In genomic region chr11:65834202-65834601, GRCh38 we compare ENCODE assay signal across 11 cellular contexts. TPM values are rescaled to one million over a fixed set of nuclear protein-coding genes. Genes with fewer than 3 reads are reported as not detected.
DNase-seq lines count a peak whose midpoint lies in the region; ATAC-seq and TF ChIP-seq lines count a peak whose summit lies in the region.
"Had no signal": no experiment of that assay in that cellular context is flagged by ENCODE, and none has a peak within 500 bp of the region (broad histone marks: within the 10 kb centered on the region; RNA-seq: fewer than 3 reads in every experiment).

No MANE protein-coding gene starts in this region.

- no peaks in the 10 kb centered on the region for H3K36me3 Mint-ChIP-seq in activated T-helper 2 cell treated with anti-CD3 and anti-CD28 coated beads, Interferon-gamma antibody, Interleukin-2, Interleukin-4, amounts not matched to agents 10 μg/mL and 5 μg/mL and 100 μg/mL, durations not matched to agents 14 hours and 24 hours and 36 hours (ENCODE audit: low read depth)
- H3K36me3 Mint-ChIP-seq: activated CD4-positive, alpha-beta memory T cell treated with anti-CD3 and anti-CD28 coated beads for 36 hours; naive thymus-derived CD8-positive, alpha-beta T cell had no signal

- no peak overlapping the region for H3K4me3 Mint-ChIP-seq in activated T-helper 2 cell treated with anti-CD3 and anti-CD28 coated beads, Interferon-gamma antibody, Interleukin-2, Interleukin-4, amounts not matched to agents 10 μg/mL and 5 μg/mL and 100 μg/mL, durations not matched to agents 14 hours and 24 hours and 36 hours (ENCODE audit: low read depth)
- H3K4me3 Mint-ChIP-seq: activated CD4-positive, alpha-beta memory T cell treated with anti-CD3 and anti-CD28 coated beads for 36 hours; naive thymus-derived CD8-positive, alpha-beta T cell had no signal

- no peak overlapping the region for H3K27ac Mint-ChIP-seq in activated T-helper 2 cell treated with anti-CD3 and anti-CD28 coated beads, Interferon-gamma antibody, Interleukin-2, Interleukin-4, amounts not matched to agents 10 μg/mL and 5 μg/mL and 100 μg/mL, durations not matched to agents 14 hours and 24 hours and 36 hours
- H3K27ac Mint-ChIP-seq: activated CD4-positive, alpha-beta memory T cell treated with anti-CD3 and anti-CD28 coated beads for 36 hours; naive thymus-derived CD8-positive, alpha-beta T cell had no signal

- no peaks in the 10 kb centered on the region for H3K27me3 ChIP-seq in Peyer's patch
- H3K27me3 ChIP-seq in right cardiac atrium (ENCODE audit: control insufficient read depth, insufficient read depth), result no peaks in the 10 kb centered on the region

- H3K27ac ChIP-seq in Peyer's patch, result peak overlapping the region in 1 of 4 donors; percentile 72
- no peak overlapping the region for H3K27ac ChIP-seq in right cardiac atrium (ENCODE audit: low read length)

- no peak for TF ChIP-seq CTCF in Peyer's patch (IDR thresholded peaks at IDR 0.05)

- peak overlapping the region; percentile 63; the same call in 1 of the 2 replicates for H3K4me3 ChIP-seq in GM08714 (ENCODE audit: low read length)
- H3K4me3 ChIP-seq in Peyer's patch, result peak overlapping the region; percentile 42 to 60 (median 58)
- peak overlapping the region; percentile 0 for H3K4me3 ChIP-seq in right cardiac atrium (ENCODE audit: low read length)
- peak overlapping the region; percentile 68 for H3K4me3 ChIP-seq in skeletal muscle cell (ENCODE audit: low read depth, low read length)

- 35% methylated on average over 6 of the region's 6 CpGs for WGBS in right cardiac atrium

- H3K9me3 Mint-ChIP-seq in activated T-helper 2 cell treated with anti-CD3 and anti-CD28 coated beads, Interferon-gamma antibody, Interleukin-2, Interleukin-4, amounts not matched to agents 10 μg/mL and 5 μg/mL and 100 μg/mL, durations not matched to agents 14 hours and 24 hours and 36 hours, result no peaks in the 10 kb centered on the region
- H3K9me3 Mint-ChIP-seq: activated CD4-positive, alpha-beta memory T cell treated with anti-CD3 and anti-CD28 coated beads for 36 hours; naive thymus-derived CD8-positive, alpha-beta T cell had no signal

- DNase-seq in Peyer's patch (no peak), right cardiac atrium (no peak), skeletal muscle cell (ENCODE audit: low read depth) (no peak), UCSD-AML1 (lab: John Stamatoyannopoulos, UW; ENCODE audit: unreplicated experiment) (no peak), GM03348 (ENCODE audit: low spot score) (no peak)
- no peak for DNase-seq in activated CD4-positive, alpha-beta T cell treated with anti-CD3 and anti-CD28 coated beads, Interleukin-2, amount 50 U/mL, for 48 hours
- no peak for DNase-seq in activated T-helper 2 cell treated with anti-CD3 and anti-CD28 coated beads, Interferon-gamma antibody, Interleukin-2, Interleukin-4, amounts not matched to agents 10 μg/mL and 5 μg/mL and 100 μg/mL, durations not matched to agents 14 hours and 24 hours and 36 hours (ENCODE audit: low spot score)

- H3K27me3 Mint-ChIP-seq in activated T-helper 2 cell treated with anti-CD3 and anti-CD28 coated beads, Interferon-gamma antibody, Interleukin-2, Interleukin-4, amounts not matched to agents 10 μg/mL and 5 μg/mL and 100 μg/mL, durations not matched to agents 14 hours and 24 hours and 36 hours (ENCODE audit: low read depth), result peaks cover 7% of the 10 kb centered on the region
- H3K27me3 Mint-ChIP-seq: activated CD4-positive, alpha-beta memory T cell treated with anti-CD3 and anti-CD28 coated beads for 36 hours; naive thymus-derived CD8-positive, alpha-beta T cell had no signal

- ATAC-seq in right cardiac atrium, result no peak

- intact Hi-C loops in right cardiac atrium (cut with DNase I), result no loop called here
- intact Hi-C loops in activated T-helper 2 cell treated with anti-CD3 and anti-CD28 coated beads, Interferon-gamma antibody, Interleukin-2, Interleukin-4, amounts not matched to agents 10 μg/mL and 5 μg/mL and 100 μg/mL, durations not matched to agents 14 hours and 24 hours and 36 hours (cut with micrococcal nuclease), result no loop called here

- H3K9me3 ChIP-seq in Peyer's patch, result no peaks in the 10 kb centered on the region
- no peaks in the 10 kb centered on the region for H3K9me3 ChIP-seq in right cardiac atrium (ENCODE audit: control insufficient read depth, low read length)

- H3K4me1 ChIP-seq in Peyer's patch, result peaks cover 0 to 7% (median 3%) of the 10 kb centered on the region in 4 donors
- peaks cover 4% of the 10 kb centered on the region for H3K4me1 ChIP-seq in right cardiac atrium (ENCODE audit: control insufficient read depth, insufficient read depth, low read length)

- H3K4me1 Mint-ChIP-seq in activated T-helper 2 cell treated with anti-CD3 and anti-CD28 coated beads, Interferon-gamma antibody, Interleukin-2, Interleukin-4, amounts not matched to agents 10 μg/mL and 5 μg/mL and 100 μg/mL, durations not matched to agents 14 hours and 24 hours and 36 hours (ENCODE audit: low read depth), result peaks cover 17% of the 10 kb centered on the region

- no peak for TF ChIP-seq POLR2A in Peyer's patch (IDR thresholded peaks at IDR 0.05)

- H3K36me3 ChIP-seq in Peyer's patch, result no peaks in the 10 kb centered on the region

RNA-seq across cellular contexts. Expression of gene SNX32, which starts 0.4 kb away (rescaled TPM):
- 1 to 10 TPM in 3 of 4 donors, not detected in 1; 1.7 to 6.7 (median 6.4) TPM for total RNA-seq in Peyer's patch
- under 1 TPM in 3 of 4 donors, not detected in 1; 0.20 to 0.88 (median 0.48) TPM for total RNA-seq in right cardiac atrium
- 0.20 TPM for polyA plus RNA-seq in right cardiac atrium
- 0.64 and 0.96 TPM in 2 replicates for total RNA-seq in activated T-helper 2 cell treated with anti-CD3 and anti-CD28 coated beads, Interferon-gamma antibody, Interleukin-2, Interleukin-4, amounts not matched to agents 10 μg/mL and 5 μg/mL and 100 μg/mL, durations not matched to agents 14 hours and 24 hours and 36 hours
- total RNA-seq: HT1080 had no signal

RNA-seq across cellular contexts. Expression of gene CFL1, which starts 23.8 kb away (rescaled TPM):
- total RNA-seq in Peyer's patch, result 1,000 to 10,000 TPM in 3 of 4 donors, 100 to 1,000 TPM in 1; 961 to 2,313 (median 1,456) TPM
- total RNA-seq in right cardiac atrium, result 100 to 1,000 TPM; 285 to 470 (median 377) TPM
- polyA plus RNA-seq in right cardiac atrium, result 389 TPM
- 1,155 and 1,184 TPM in 2 replicates for total RNA-seq in activated T-helper 2 cell treated with anti-CD3 and anti-CD28 coated beads, Interferon-gamma antibody, Interleukin-2, Interleukin-4, amounts not matched to agents 10 μg/mL and 5 μg/mL and 100 μg/mL, durations not matched to agents 14 hours and 24 hours and 36 hours

RNA-seq across cellular contexts. Expression of gene MUS81, which starts 26.0 kb away (rescaled TPM):
- total RNA-seq in Peyer's patch (100 to 1,000 TPM in 1 of 4 donors, 10 to 100 TPM in 3; 68.3 to 101 (median 78.9) TPM), right cardiac atrium (10 to 100 TPM; 33.3 to 39.5 (median 35.8) TPM)
- polyA plus RNA-seq in right cardiac atrium, result 44.7 TPM
- 84.9 and 90.5 TPM in 2 replicates for total RNA-seq in activated T-helper 2 cell treated with anti-CD3 and anti-CD28 coated beads, Interferon-gamma antibody, Interleukin-2, Interleukin-4, amounts not matched to agents 10 μg/mL and 5 μg/mL and 100 μg/mL, durations not matched to agents 14 hours and 24 hours and 36 hours

RNA-seq across cellular contexts. Expression of gene EFEMP2, which starts 38.4 kb away (rescaled TPM):
- 10 to 100 TPM in 3 of 4 donors, 1 to 10 TPM in 1; 4.4 to 75.1 (median 12.1) TPM for total RNA-seq in Peyer's patch
- total RNA-seq in right cardiac atrium, result 100 to 1,000 TPM; 139 to 164 (median 142) TPM
- polyA plus RNA-seq in right cardiac atrium, result 128 TPM
- 8.8 and 9.2 TPM in 2 replicates for total RNA-seq in activated T-helper 2 cell treated with anti-CD3 and anti-CD28 coated beads, Interferon-gamma antibody, Interleukin-2, Interleukin-4, amounts not matched to agents 10 μg/mL and 5 μg/mL and 100 μg/mL, durations not matched to agents 14 hours and 24 hours and 36 hours

RNA-seq across cellular contexts. Expression of gene CTSW, which starts 45.4 kb away (rescaled TPM):
- 1 to 10 TPM in 2 of 4 donors, not detected in 2; 1.3 to 1.9 TPM for total RNA-seq in Peyer's patch
- total RNA-seq in right cardiac atrium, result 1 to 10 TPM in 1 of 4 donors, under 1 TPM in 3; 0.45 to 1.7 (median 0.64) TPM
- 0.79 TPM for polyA plus RNA-seq in right cardiac atrium
- 10.0 and 10.3 TPM in 2 replicates for total RNA-seq in activated T-helper 2 cell treated with anti-CD3 and anti-CD28 coated beads, Interferon-gamma antibody, Interleukin-2, Interleukin-4, amounts not matched to agents 10 μg/mL and 5 μg/mL and 100 μg/mL, durations not matched to agents 14 hours and 24 hours and 36 hours

Comparison
In these comparisons a context has a peak if more than half of its experiments do, and no peak if none do; other contexts are left out.
1. H3K4me3 ChIP-seq: peak in every context shown above with its lines; median percentile 68 in skeletal muscle cell; 63 in GM08714; 58 in Peyer's patch; 0 in right cardiac atrium.